18 cellular contexts compared by ENCODE assay signal in the genomic region with DNA sequence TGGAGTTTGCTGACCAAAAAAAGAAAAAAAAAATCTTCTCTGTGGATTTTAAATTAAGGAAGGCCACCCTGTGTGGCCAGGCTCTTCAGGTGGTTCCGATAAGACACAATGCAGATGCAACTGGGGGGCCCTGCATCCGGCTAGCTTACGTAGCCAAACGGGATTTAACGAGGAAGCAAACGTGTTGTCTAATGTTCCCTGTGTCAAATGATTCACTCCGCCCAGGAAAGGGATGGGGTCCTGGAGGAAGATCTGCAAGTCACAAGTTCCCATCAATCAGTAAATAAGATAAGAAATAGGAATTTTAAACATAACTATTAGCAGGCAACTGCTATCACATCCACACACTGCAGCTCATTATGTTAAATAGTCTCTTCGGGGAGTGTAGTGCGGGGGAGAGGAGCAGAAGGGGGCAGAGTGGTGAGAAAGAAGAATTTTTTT.
DNase-seq lines count a peak whose midpoint lies in the region; ATAC-seq, FAIRE-seq and TF ChIP-seq lines count a peak whose summit lies in the region.
"Had no signal": no experiment of that assay in that cellular context is flagged by ENCODE, and none has a peak within 500 bp of the region (broad histone marks: within the 10 kb centered on the region; RNA-seq: fewer than 3 reads in every experiment).

No MANE protein-coding gene starts in this region.

- H4K20me1 ChIP-seq in H1 (replicated peaks in 1 of 2; ENCODE audit: control insufficient read depth in 1 of 2, insufficient read depth in 2 of 2, low read length in 2 of 2), result no peaks in the 10 kb centered on the region

- FAIRE-seq in A549 (lab: Jason Lieb, UNC) (no peak), H1 (lab: Jason Lieb, UNC) (peak; percentile 28)
- FAIRE-seq: HTR-8/SVneo, small intestine had no signal

- H4K5ac ChIP-seq in H1 (ENCODE audit: insufficient read length, low read depth, low read length), result peak overlapping the region; percentile 47

- peak overlapping the region; percentile 44 for H3K4me3 Mint-ChIP-seq in mesothelial cell of epicardium
- H3K4me3 Mint-ChIP-seq: activated CD8-positive, alpha-beta memory T cell treated with anti-CD3 and anti-CD28 coated beads, Interleukin-2, amount 10 ng/mL, durations not matched to agents 7 days and 5 days; activated naive CD4-positive, alpha-beta T cell treated with anti-CD3 and anti-CD28 coated beads, Interleukin-2, amount 10 ng/mL, durations not matched to agents 7 days and 5 days; CD4-positive, alpha-beta memory T cell; effector memory CD8-positive, alpha-beta T cell; stimulated activated memory B cell treated with anti-CD40 and anti-IgM and Interleukin-4, amounts not matched to agents 10 μg/mL and 1 μg/mL and 100 μg/mL, for 72 hours had no signal

- H3K79me2 ChIP-seq in H1 (ENCODE audit: control insufficient read depth in 1 of 2, insufficient read depth in 2 of 2, low read length in 2 of 2), result no peaks in the 10 kb centered on the region

- no peak for TF ChIP-seq CTCF in A549 (IDR thresholded peaks at IDR 0.05)
- TF ChIP-seq CTCF in H1 (IDR thresholded peaks at IDR 0.05; ENCODE audit: control extremely low read depth in 1 of 3, insufficient read depth in 1 of 3, low read depth in 1 of 3, low read length in 3 of 3), result no peak
- no peak for TF ChIP-seq CTCF in mesothelial cell of epicardium (IDR thresholded peaks at IDR 0.05; ENCODE audit: unreplicated experiment)
- TF ChIP-seq CTCF in foreskin fibroblast (IDR thresholded peaks at IDR 0.05; ENCODE audit: low read depth, low read length), result no peak

- no peak overlapping the region for H3K4ac ChIP-seq in H1 (replicated peaks; ENCODE audit: insufficient read length, low read depth, low read length)

- H3K4me1 Mint-ChIP-seq in mesothelial cell of epicardium, result peaks cover 61% of the 10 kb centered on the region
- H3K4me1 Mint-ChIP-seq: activated naive CD4-positive, alpha-beta T cell treated with anti-CD3 and anti-CD28 coated beads, Interleukin-2, amount 10 ng/mL, durations not matched to agents 7 days and 5 days; CD4-positive, alpha-beta memory T cell had no signal

- H2BK12ac ChIP-seq in H1 (ENCODE audit: low read depth, low read length), result no peak overlapping the region

- H3K4me2 ChIP-seq in A549 (peak overlapping the region; percentile 72), H1 (ENCODE audit: insufficient read depth in 1 of 2, low read depth in 2 of 2, low read length in 2 of 2) (peak overlapping the region; percentile 60 to 63)

- H3K4me3 ChIP-seq in A549 (no peak overlapping the region), HUES64 (ENCODE audit: low read length) (peak overlapping the region; percentile 26), H1 (ENCODE audit: extremely low read depth in 1 of 4, insufficient read depth in 2 of 4, low read depth in 3 of 4, low read length in 4 of 4) (peak overlapping the region in 1 of 4 experiments; percentile 46; a peak in 3 of 8 replicates), foreskin fibroblast (ENCODE audit: low read depth in 1 of 2, low read length in 2 of 2) (no peak overlapping the region)
- H3K4me3 ChIP-seq: transverse colon had no signal

- H3K9me3 ChIP-seq in A549 (no peaks in the 10 kb centered on the region), HUES64 (ENCODE audit: insufficient read depth, low read depth, low read length) (no peaks in the 10 kb centered on the region), H1 (ENCODE audit: insufficient read depth in 2 of 2, low read depth in 1 of 2, low read length in 1 of 2) (no peaks in the 10 kb centered on the region)
- H3K9me3 ChIP-seq: transverse colon had no signal

- peaks cover 16% of the 10 kb centered on the region for H3K4me1 ChIP-seq in A549
- peaks cover 47% of the 10 kb centered on the region for H3K4me1 ChIP-seq in HUES64 (ENCODE audit: insufficient read depth, low read length)
- peaks cover 2 to 28% (median 18%) of the 10 kb centered on the region in 4 experiments; a peak in 6 of 7 replicates for H3K4me1 ChIP-seq in H1 (replicated peaks in 1 of 4; ENCODE audit: control insufficient read depth in 3 of 4, insufficient read depth in 4 of 4, low read length in 3 of 4)
- H3K4me1 ChIP-seq: transverse colon had no signal

- POLR2A ChIA-PET in A549 (lab: Yijun Ruan, JAX), result no interaction called here
- POLR2A ChIA-PET in H1 (lab: Charles Lee; ENCODE audit: partially characterized antibody), result no interaction called here

- no peak overlapping the region for H3K56ac ChIP-seq in H1 (replicated peaks; ENCODE audit: insufficient read length, low read depth, low read length)

- no peaks in the 10 kb centered on the region for H3K79me1 ChIP-seq in H1 (ENCODE audit: low read depth, low read length)

- no peak for DNase-seq in A549 (ENCODE audit: low read depth in 1 of 2, low spot score in 1 of 2)
- no peak for DNase-seq in H1 (ENCODE audit: low read depth in 1 of 2, low spot score in 2 of 2)
- DNase-seq in mesothelial cell of epicardium (ENCODE audit: low spot score in 2 of 2, unreplicated experiment in 2 of 2), result no peak
- DNase-seq in foreskin fibroblast, result no peak
- no peak for DNase-seq in DMS153 (lab: John Stamatoyannopoulos, UW)
- DNase-seq: activated CD4-positive, alpha-beta T cell treated with anti-CD3 and anti-CD28 coated beads for 1 hour; activated naive CD4-positive, alpha-beta T cell treated with anti-CD3 and anti-CD28 coated beads, Interleukin-2, amount 10 ng/mL, durations not matched to agents 7 days and 5 days; CD4-positive, alpha-beta memory T cell; effector memory CD8-positive, alpha-beta T cell; NCI-H2107 had no signal

- H3K36me3 ChIP-seq in HUES64 (ENCODE audit: insufficient read depth, low read length) (no peaks in the 10 kb centered on the region), H1 (ENCODE audit: control insufficient read depth in 2 of 4, insufficient read depth in 4 of 4, low read length in 3 of 4) (no peaks in the 10 kb centered on the region)
- H3K36me3 ChIP-seq: transverse colon had no signal

- 87% methylated on average over 9 of the region's 9 CpGs for WGBS in A549 (ENCODE audit: missing lambda C conversion rate)
- 12% methylated on average over 8 of the region's 9 CpGs for WGBS in HUES64
- WGBS in H1 (ENCODE audit: extremely low coverage in 1 of 2, insufficient coverage in 1 of 2, insufficient read length in 1 of 2, insufficient replicate concordance in 2 of 2, low coverage in 1 of 2, low lambda C conversion rate in 2 of 2, missing lambda C conversion rate in 1 of 2), 2 experiments, result 13% methylated on average over 9 of the region's 9 CpGs; no CpG with 5 or more reads in 1 of the 2 experiments

- TF ChIP-seq POLR2A in A549 (IDR thresholded peaks at IDR 0.05; ENCODE audit: low read length) (no peak), H1 (IDR thresholded peaks at IDR 0.05; ENCODE audit: control extremely low read depth in 1 of 2, low read depth in 2 of 2, low read length in 2 of 2) (no peak)

- H3K9ac ChIP-seq in HUES64 (ENCODE audit: low read depth, low read length) (peak overlapping the region; percentile 42), H1 (replicated peaks in 1 of 4; ENCODE audit: extremely low read depth in 1 of 4, low read depth in 3 of 4, low read length in 3 of 4) (peak overlapping the region in 1 of 4 experiments; percentile 54; a peak in 1 of 7 replicates)

- TF ChIP-seq EP300 in A549 (IDR thresholded peaks at IDR 0.05) (no peak), H1 (IDR thresholded peaks at IDR 0.05; ENCODE audit: borderline replicate concordance in 1 of 2, low read depth in 2 of 2, low read length in 2 of 2) (no peak)

- no peak overlapping the region for H2BK15ac ChIP-seq in H1 (ENCODE audit: low read length)

- H3K9me3 Mint-ChIP-seq in mesothelial cell of epicardium, result no peaks in the 10 kb centered on the region
- H3K9me3 Mint-ChIP-seq: activated naive CD4-positive, alpha-beta T cell treated with anti-CD3 and anti-CD28 coated beads, Interleukin-2, amount 10 ng/mL, durations not matched to agents 7 days and 5 days; stimulated activated memory B cell treated with anti-CD40 and anti-IgM and Interleukin-4, amounts not matched to agents 10 μg/mL and 1 μg/mL and 100 μg/mL, for 72 hours had no signal

- peak overlapping the region; percentile 81 for H3K27ac Mint-ChIP-seq in mesothelial cell of epicardium
- H3K27ac Mint-ChIP-seq: activated CD8-positive, alpha-beta memory T cell treated with anti-CD3 and anti-CD28 coated beads, Interleukin-2, amount 10 ng/mL, durations not matched to agents 7 days and 5 days; activated naive CD4-positive, alpha-beta T cell treated with anti-CD3 and anti-CD28 coated beads, Interleukin-2, amount 10 ng/mL, durations not matched to agents 7 days and 5 days; CD4-positive, alpha-beta memory T cell; effector memory CD8-positive, alpha-beta T cell; stimulated activated memory B cell treated with anti-CD40 and anti-IgM and Interleukin-4, amounts not matched to agents 10 μg/mL and 1 μg/mL and 100 μg/mL, for 72 hours had no signal

- no peak overlapping the region for H2BK20ac ChIP-seq in H1 (ENCODE audit: low read length)

- ATAC-seq in A549, result no peak
- ATAC-seq in HG02885 (IDR thresholded peaks at IDR 0.05; ENCODE audit: poor library complexity, unreplicated experiment), result no peak
- ATAC-seq in HG03139 (IDR thresholded peaks at IDR 0.05; ENCODE audit: unreplicated experiment), result no peak
- ATAC-seq: effector memory CD8-positive, alpha-beta T cell had no signal

- H3K36me3 Mint-ChIP-seq in mesothelial cell of epicardium, result no peaks in the 10 kb centered on the region
- H3K36me3 Mint-ChIP-seq: activated CD8-positive, alpha-beta memory T cell treated with anti-CD3 and anti-CD28 coated beads, Interleukin-2, amount 10 ng/mL, durations not matched to agents 7 days and 5 days; activated naive CD4-positive, alpha-beta T cell treated with anti-CD3 and anti-CD28 coated beads, Interleukin-2, amount 10 ng/mL, durations not matched to agents 7 days and 5 days; CD4-positive, alpha-beta memory T cell; stimulated activated memory B cell treated with anti-CD40 and anti-IgM and Interleukin-4, amounts not matched to agents 10 μg/mL and 1 μg/mL and 100 μg/mL, for 72 hours had no signal

- TF ChIP-seq RAD21 in A549 (conservative IDR thresholded peaks at IDR 0.05 in 1 of 2, IDR thresholded peaks at IDR 0.05 in 1 of 2), result no peak
- TF ChIP-seq RAD21 in H1 (IDR thresholded peaks at IDR 0.05 in 1 of 2, conservative IDR thresholded peaks at IDR 0.05 in 1 of 2; ENCODE audit: low read depth in 2 of 2, low read length in 2 of 2), result no peak

- no peak overlapping the region for H3K14ac ChIP-seq in H1 (ENCODE audit: insufficient read length)

- H2AK5ac ChIP-seq in H1 (ENCODE audit: low read depth, low read length), result no peak overlapping the region

- H3K27ac ChIP-seq in A549 (peak overlapping the region; percentile 36 to 53; a peak in 4 of 6 replicates), HUES64 (ENCODE audit: low read depth, low read length) (peak overlapping the region; percentile 65), H1 (ENCODE audit: low read depth, low read length) (no peak overlapping the region)
- H3K27ac ChIP-seq: transverse colon had no signal

- H3K23me2 ChIP-seq in H1 (ENCODE audit: low read depth, low read length), result no peaks in the 10 kb centered on the region

- 0 out of 2 replicates have a peak overlapping the region, but pooled peaks have one; percentile 41 for H3K18ac ChIP-seq in H1 (ENCODE audit: extremely low read depth, low read length)

- 0 out of 2 replicates have a peak overlapping the region, but pooled peaks have one; percentile 72 for H2BK5ac ChIP-seq in H1 (ENCODE audit: low read depth, low read length)

- no peaks in the 10 kb centered on the region for H3K27me3 ChIP-seq in HUES64 (ENCODE audit: insufficient read depth, low read length)
- H3K27me3 ChIP-seq in H1 (replicated peaks in 1 of 4; ENCODE audit: control insufficient read depth in 3 of 4, extremely low read depth in 1 of 4, insufficient read depth in 3 of 4, low read length in 3 of 4), result no peaks in the 10 kb centered on the region
- H3K27me3 ChIP-seq: transverse colon had no signal

- H4K8ac ChIP-seq in H1 (ENCODE audit: extremely low read depth, insufficient read depth, low read length), result no peak overlapping the region

- no peak overlapping the region for H4K91ac ChIP-seq in H1 (replicated peaks; ENCODE audit: insufficient read length, low read length)

- CTCF ChIA-PET in A549 (lab: Yijun Ruan, JAX), result interaction anchor here (1.2 kb wide), 1 partner anchor 699 kb away, joined by 6 read pairs; no protein-coding TSS in a partner anchor
- CTCF ChIA-PET in H1 (lab: Charles Lee; ENCODE audit: partially characterized antibody), result interaction anchor here (0.9 to 2.8 kb wide), 5 partner anchors 10 to 704 kb away, joined by 3 to 10 read pairs (median 3); no protein-coding TSS in a partner anchor

- H3K23ac ChIP-seq in H1 (ENCODE audit: insufficient read length), result no peak overlapping the region

- peak overlapping the region; percentile 96 for H2AFZ ChIP-seq in H1 (ENCODE audit: low read length)

- H2BK120ac ChIP-seq in H1 (replicated peaks; ENCODE audit: low read depth, low read length), result peak overlapping the region; percentile 29

- H3K27me3 Mint-ChIP-seq in mesothelial cell of epicardium (ENCODE audit: low read depth), result peaks cover 44% of the 10 kb centered on the region
